ENCODE assay signal across 8 cellular contexts in the genomic region with DNA sequence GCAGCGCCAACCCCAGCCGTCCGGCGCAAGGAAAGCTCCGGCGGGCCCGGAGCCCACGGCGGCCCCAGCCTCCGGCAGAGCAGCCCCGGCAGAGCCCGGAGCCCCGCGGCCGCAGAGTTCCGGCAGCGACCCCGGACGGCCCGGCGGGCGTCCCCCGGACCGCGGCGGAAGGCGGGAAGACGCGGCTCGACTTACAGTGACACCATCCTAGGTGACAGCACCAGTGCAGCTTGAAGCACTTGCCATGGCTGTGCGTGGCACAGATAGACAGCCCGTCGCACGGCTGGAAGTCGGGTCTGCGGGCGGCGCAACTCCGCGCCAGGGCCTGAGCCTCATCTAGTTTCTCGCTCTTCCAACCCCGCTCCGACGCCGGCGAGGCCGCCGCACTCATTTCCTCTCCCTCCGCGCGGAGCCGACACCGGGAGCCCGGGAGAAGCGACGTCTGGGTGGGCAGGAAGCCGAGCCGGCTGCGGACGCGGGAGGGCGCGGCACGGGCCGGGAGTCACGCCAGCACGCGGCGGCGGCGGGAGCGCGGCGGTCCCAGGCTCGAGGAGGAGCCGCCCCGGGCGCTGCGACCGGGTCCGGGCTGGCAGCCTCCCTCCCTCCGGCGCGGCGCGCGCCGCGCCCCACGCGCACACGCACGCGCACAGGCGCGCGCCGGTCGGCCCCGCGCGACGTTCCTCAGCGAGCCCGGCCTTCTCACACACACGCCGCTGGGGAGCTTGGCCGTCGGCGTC. TPM values are rescaled to one million over a fixed set of nuclear protein-coding genes. Genes with fewer than 3 reads are reported as not detected.
DNase-seq lines count a peak whose midpoint lies in the region; ATAC-seq, FAIRE-seq and TF ChIP-seq lines count a peak whose summit lies in the region.

A gene with protein sequence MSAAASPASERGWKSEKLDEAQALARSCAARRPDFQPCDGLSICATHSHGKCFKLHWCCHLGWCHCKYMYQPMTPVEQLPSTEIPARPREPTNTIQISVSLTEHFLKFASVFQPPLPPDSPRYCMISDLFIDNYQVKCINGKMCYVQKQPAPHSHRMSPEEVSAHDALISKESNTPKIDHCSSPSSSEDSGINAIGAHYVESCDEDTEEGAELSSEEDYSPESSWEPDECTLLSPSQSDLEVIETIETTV (minus strand): TSS at position 628 of the 737 bp plus-strand sequence. CDS start 237 bp downstream, at position 391.

- peak within 1 kb of the TSS; percentile 97 for H2AFZ ChIP-seq in GM23338
- peak within 1 kb of the TSS; percentile 99 for H2AFZ ChIP-seq in astrocyte (ENCODE audit: low read depth, low read length)
- peak within 1 kb of the TSS; percentile 99 for H2AFZ ChIP-seq in parathyroid adenoma

- H3K4me3 ChIP-seq in GM23338 (peak within 1 kb of the TSS; percentile 83), astrocyte (ENCODE audit: insufficient read depth, low read depth, low read length) (peak within 1 kb of the TSS; percentile 74), parathyroid adenoma (ENCODE audit: low read depth, low read length) (peak within 1 kb of the TSS; percentile 57)

- H3F3A ChIP-seq in GM23338 (replicated peaks; ENCODE audit: low read depth): peaks cover 10% of the 10 kb centered on the region; the same call in 1 of the 2 replicates

- H3K27me3 ChIP-seq in GM23338 (ENCODE audit: insufficient read depth): peaks cover 45% of the 10 kb centered on the region
- H3K27me3 ChIP-seq in astrocyte (ENCODE audit: insufficient read depth, low read length): peaks cover 18% of the 10 kb centered on the region
- H3K27me3 ChIP-seq in parathyroid adenoma (ENCODE audit: control insufficient read depth, insufficient read depth, low read length): no peaks in the 10 kb centered on the region

- H3K9me3 ChIP-seq in astrocyte (ENCODE audit: insufficient read depth, low read depth, low read length): no peaks in the 10 kb centered on the region
- no peaks in the 10 kb centered on the region for H3K9me3 ChIP-seq in parathyroid adenoma (ENCODE audit: control insufficient read depth, low read length)

- H3K36me3 ChIP-seq in GM23338 (ENCODE audit: insufficient read depth) (no peaks in the 10 kb centered on the region), astrocyte (ENCODE audit: insufficient read depth, low read length) (no peaks in the 10 kb centered on the region), parathyroid adenoma (ENCODE audit: control insufficient read depth, insufficient read depth, low read length) (no peaks in the 10 kb centered on the region)

- H4K20me1 ChIP-seq in GM23338 (replicated peaks; ENCODE audit: insufficient read depth): no peaks in the 10 kb centered on the region
- no peaks in the 10 kb centered on the region for H4K20me1 ChIP-seq in astrocyte (ENCODE audit: insufficient read depth, low read length)

- H3K4me1 Mint-ChIP-seq in GM23338 (peaks cover 8% of the 10 kb centered on the region), astrocyte (ENCODE audit: low read depth, unreplicated experiment) (peaks cover 6% of the 10 kb centered on the region)

- H3K27ac Mint-ChIP-seq in GM23338: no peak within 1 kb of the TSS
- peak within 1 kb of the TSS; percentile 51 for H3K27ac Mint-ChIP-seq in astrocyte (ENCODE audit: unreplicated experiment)

- intact Hi-C loops in left ventricle myocardium superior (cut with micrococcal nuclease): no loop called here

- H3K4me1 ChIP-seq in GM23338 (ENCODE audit: insufficient read depth): peaks cover 16% of the 10 kb centered on the region
- H3K4me1 ChIP-seq in astrocyte (ENCODE audit: insufficient read depth, low read length): peaks cover 5% of the 10 kb centered on the region
- H3K4me1 ChIP-seq in parathyroid adenoma: no peaks in the 10 kb centered on the region

- H3K9me3 Mint-ChIP-seq in GM23338: no peaks in the 10 kb centered on the region
- H3K9me3 Mint-ChIP-seq in astrocyte (ENCODE audit: unreplicated experiment): no peaks in the 10 kb centered on the region

- peaks cover 17% of the 10 kb centered on the region for H3K27me3 Mint-ChIP-seq in GM23338 (ENCODE audit: insufficient read depth, low read depth, poor library complexity)
- H3K27me3 Mint-ChIP-seq in astrocyte (ENCODE audit: low read depth, unreplicated experiment): no peaks in the 10 kb centered on the region

- H3K9me2 ChIP-seq in GM23338 (ENCODE audit: insufficient read depth): 0 out of 2 replicates have a peak, but pooled peaks cover 2% of the 10 kb centered on the region

- peak within 1 kb of the TSS; percentile 84 for H3K4me2 ChIP-seq in GM23338
- peak within 1 kb of the TSS; percentile 94 for H3K4me2 ChIP-seq in astrocyte (ENCODE audit: low read length)
- peak within 1 kb of the TSS; percentile 85 for H3K4me2 ChIP-seq in parathyroid adenoma (ENCODE audit: low read length)

- no peak within 1 kb of the TSS for H3K27ac ChIP-seq in GM23338 (ENCODE audit: low read depth)
- peak within 1 kb of the TSS; percentile 56 for H3K27ac ChIP-seq in astrocyte (ENCODE audit: low read depth, low read length)
- peak within 1 kb of the TSS; percentile 70 for H3K27ac ChIP-seq in parathyroid adenoma

- H3K9ac ChIP-seq in astrocyte (ENCODE audit: low read length): peak within 1 kb of the TSS; percentile 77
- peak within 1 kb of the TSS; percentile 25 for H3K9ac ChIP-seq in parathyroid adenoma

- ATAC-seq in GM23338 (peak; percentile 68), left ventricle myocardium superior (peak; percentile 89), HG02884 (IDR thresholded peaks at IDR 0.05; ENCODE audit: unreplicated experiment) (no peak), HG02642 (IDR thresholded peaks at IDR 0.05; ENCODE audit: poor library complexity, unreplicated experiment) (no peak)

- H3K79me2 ChIP-seq in GM23338 (replicated peaks; ENCODE audit: insufficient read depth) (no peaks in the 10 kb centered on the region), astrocyte (ENCODE audit: insufficient read depth, low read length) (no peaks in the 10 kb centered on the region), parathyroid adenoma (no peaks in the 10 kb centered on the region)

- H3K36me3 Mint-ChIP-seq in GM23338 (ENCODE audit: low read depth) (no peaks in the 10 kb centered on the region), astrocyte (ENCODE audit: low read depth, unreplicated experiment) (no peaks in the 10 kb centered on the region)

- H3K4me3 Mint-ChIP-seq in GM23338 (peak within 1 kb of the TSS; percentile 80), astrocyte (ENCODE audit: unreplicated experiment) (peak within 1 kb of the TSS; percentile 92)

- FAIRE-seq in astrocyte (lab: Jason Lieb, UNC): no peak

- TF ChIP-seq CTCF in GM23338 (conservative IDR thresholded peaks at IDR 0.05; ENCODE audit: low read depth in 2 of 2) (no peak), astrocyte (IDR thresholded peaks at IDR 0.05; ENCODE audit: insufficient read depth, low read depth, low read length) (no peak), parathyroid adenoma (IDR thresholded peaks at IDR 0.05) (no peak)

- DNase-seq in DMS 273 treated with DMSO at 0.1 percent for 48 hours (lab: John Stamatoyannopoulos, UW) (peak; percentile 37), GM23338 (ENCODE audit: low spot score) (peak; percentile 73), NCI-H510A treated with DMSO at 0.1 percent for 48 hours (lab: John Stamatoyannopoulos, UW) (peak; percentile 67), astrocyte (ENCODE audit: low read depth) (peak; percentile 49), left ventricle myocardium superior (peak; percentile 85)

TF ChIP-seq in GM23338, 12 proteins besides CTCF, POLR2A, EP300 and RAD21:
- TF ChIP-seq ZNF114 (CRISPR knock-in tag; IDR thresholded peaks at IDR 0.05) (no peak), JUNB (IDR thresholded peaks at IDR 0.05; ENCODE audit: unreplicated experiment) (no peak), NANOG (IDR thresholded peaks at IDR 0.05; ENCODE audit: borderline replicate concordance) (no peak), EZH2phosphoT487 (IDR thresholded peaks at IDR 0.05; ENCODE audit: unreplicated experiment) (peak; percentile 80), STAT1 (IDR thresholded peaks at IDR 0.05; ENCODE audit: unreplicated experiment) (no peak), EZH2 (IDR thresholded peaks at IDR 0.05; ENCODE audit: low read depth, unreplicated experiment) (peak; percentile 48)
- TF ChIP-seq, protein P1, sequence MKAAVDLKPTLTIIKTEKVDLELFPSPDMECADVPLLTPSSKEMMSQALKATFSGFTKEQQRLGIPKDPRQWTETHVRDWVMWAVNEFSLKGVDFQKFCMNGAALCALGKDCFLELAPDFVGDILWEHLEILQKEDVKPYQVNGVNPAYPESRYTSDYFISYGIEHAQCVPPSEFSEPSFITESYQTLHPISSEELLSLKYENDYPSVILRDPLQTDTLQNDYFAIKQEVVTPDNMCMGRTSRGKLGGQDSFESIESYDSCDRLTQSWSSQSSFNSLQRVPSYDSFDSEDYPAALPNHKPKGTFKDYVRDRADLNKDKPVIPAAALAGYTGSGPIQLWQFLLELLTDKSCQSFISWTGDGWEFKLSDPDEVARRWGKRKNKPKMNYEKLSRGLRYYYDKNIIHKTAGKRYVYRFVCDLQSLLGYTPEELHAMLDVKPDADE (IDR thresholded peaks at IDR 0.05): no peak

RNA-seq across cellular contexts. Expression of the gene that starts here (rescaled TPM):
- total RNA-seq in GM23338 (2014; rRNA removed; shearing (Covaris generic)): 1.1 and 1.5 TPM in 2 replicates
- 0.42 and 0.45 TPM in 2 replicates for polyA plus RNA-seq in GM23338 (2016; fragmentation: Nextera tagmentation; extraction: Ambion mirVana)
- total RNA-seq in astrocyte: 5.7 and 8.2 TPM in 2 replicates
- total RNA-seq in left ventricle myocardium superior: 1.4 TPM

Comparison
In these comparisons a context has a peak if more than half of its experiments do, and no peak if none do; other contexts are left out.
1. ATAC-seq: peak in GM23338 (single experiment) and left ventricle myocardium superior (single experiment); none in HG02884 (single experiment) and HG02642 (single experiment).
2. Peak in every context shown above with its lines, with median percentiles within 50 percentile points of each other: DNase-seq, H2AFZ ChIP-seq, H3K4me2 ChIP-seq and H3K4me3 ChIP-seq.